8 cellular contexts compared by ENCODE assay signal in the genomic region with DNA sequence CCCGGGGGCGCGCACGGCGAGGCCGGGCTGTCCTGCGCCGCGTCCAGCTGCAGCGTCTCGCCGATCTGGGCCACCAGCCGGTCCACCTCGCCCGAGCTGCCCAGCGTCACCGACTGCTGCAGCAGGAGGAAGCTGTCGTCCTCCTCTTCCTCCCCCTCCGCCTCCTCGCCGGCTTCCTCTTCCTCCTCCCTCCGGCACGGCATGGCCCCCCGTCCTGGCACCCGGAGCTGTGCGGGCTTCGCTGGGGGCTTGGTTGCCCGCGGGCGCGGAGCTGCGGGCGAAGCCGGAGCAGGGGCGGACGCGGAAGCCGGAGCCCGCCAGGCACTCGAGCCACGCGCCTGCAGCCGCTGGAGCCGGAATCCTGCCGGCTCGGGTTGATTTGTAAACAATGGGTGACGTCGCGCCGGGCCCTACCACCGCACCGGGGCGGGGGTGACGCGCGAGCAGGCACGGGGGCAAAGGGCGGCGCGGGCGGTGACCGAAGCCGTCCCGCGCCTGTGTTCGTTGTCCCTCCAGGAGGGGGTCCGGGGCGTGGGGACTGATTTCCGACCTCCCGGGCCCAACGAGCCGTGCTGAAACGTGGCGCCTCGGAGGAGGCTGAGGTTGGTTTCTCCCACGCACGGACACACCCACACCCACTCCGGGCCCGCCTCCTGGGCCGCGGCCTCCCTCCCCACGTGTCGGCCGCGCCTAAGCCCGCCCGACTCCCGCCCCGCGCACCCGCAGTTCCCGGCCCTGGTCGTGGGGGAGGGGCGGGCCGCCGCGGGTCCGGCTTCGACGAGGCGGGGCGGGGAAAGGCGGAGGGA.
DNase-seq lines count a peak whose midpoint lies in the region; ATAC-seq lines count a peak whose summit lies in the region.

A gene with protein sequence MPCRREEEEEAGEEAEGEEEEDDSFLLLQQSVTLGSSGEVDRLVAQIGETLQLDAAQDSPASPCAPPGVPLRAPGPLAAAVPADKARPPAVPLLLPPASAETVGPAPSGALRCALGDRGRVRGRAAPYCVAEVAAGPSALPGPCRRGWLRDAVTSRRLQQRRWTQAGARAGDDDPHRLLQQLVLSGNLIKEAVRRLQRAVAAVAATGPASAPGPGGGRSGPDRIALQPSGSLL (minus strand): TSS at position 360 of the 806 bp plus-strand sequence. CDS start 157 bp downstream, at position 203.

- DNase-seq in ACHN (peak; percentile 93), NCI-H2196 treated with DMSO at 0.1 percent for 48 hours (lab: John Stamatoyannopoulos, UW; ENCODE audit: unreplicated experiment) (peak; percentile 46), islet precursor cell (peak; percentile 94)
- peak; percentile 76 for DNase-seq in activated CD4-positive, CD25-positive, alpha-beta regulatory T cell treated with anti-CD3 and anti-CD28 coated beads, Interleukin-2, amount 50 U/mL, for 16 hours (ENCODE audit: low read depth, low spot score)
- peak; percentile 90 for DNase-seq in central memory CD4-positive, alpha-beta T cell
- peak; percentile 72 to 82 for DNase-seq in stimulated activated CD4-positive, alpha-beta T cell treated with anti-CD3 and anti-CD28 coated beads, Interleukin-12 subunit alpha, Interleukin-12 subunit beta, amount 100 ng/mL, for 24 hours (ENCODE audit: low read depth in 2 of 2)

- in situ Hi-C loops in ACHN (cut with HindIII; ENCODE audit: low pct_ligation_motif_present, low pct_unique_long_range_greater_than_20kb, low sequenced_read_pairs) = no loop called here

- ATAC-seq in GM18861 (IDR thresholded peaks at IDR 0.05; ENCODE audit: unreplicated experiment) (peak; percentile 70), HG03066 (IDR thresholded peaks at IDR 0.05; ENCODE audit: low read depth, unreplicated experiment) (peak; percentile 78)

Comparison
In these comparisons a context has a peak if more than half of its experiments do, and no peak if none do; other contexts are left out.
1. Peak in every context shown above with its lines: DNase-seq and ATAC-seq.